In genomic region chr6:26223213-26223612, GRCh38 we compare ENCODE assay signal across 8 cellular contexts.
DNase-seq lines count a peak whose midpoint lies in the region; ATAC-seq and TF ChIP-seq lines count a peak whose summit lies in the region.

No MANE protein-coding gene starts in this region.

- no peak overlapping the region for H3K18ac ChIP-seq in neuronal stem cell (ENCODE audit: low read length)

- no peak for ATAC-seq in omental fat pad (ENCODE audit: low FRiP score)

- H3K4me3 ChIP-seq in choroid plexus epithelial cell (ENCODE audit: low read depth, low read length) (peak overlapping the region; percentile 68), neuronal stem cell (ENCODE audit: low read length in 2 of 2) (peak overlapping the region; percentile 69 to 77)

- H2AFZ ChIP-seq in neuronal stem cell (ENCODE audit: low read length): peak overlapping the region; percentile 11

- no peak overlapping the region for H2BK15ac ChIP-seq in neuronal stem cell (ENCODE audit: low read length)

- no peak overlapping the region for H3K4ac ChIP-seq in neuronal stem cell (ENCODE audit: low read length)

- H3K4me2 ChIP-seq in neuronal stem cell (ENCODE audit: insufficient read depth, low read length, poor library complexity, severe bottlenecking): peak overlapping the region; percentile 41

- peak overlapping the region; percentile 93 for H3K27ac ChIP-seq in neuronal stem cell (replicated peaks; ENCODE audit: low read length)

- H4K91ac ChIP-seq in neuronal stem cell (ENCODE audit: low read depth, low read length, poor library complexity): no peak overlapping the region

- no peak overlapping the region for H2AK5ac ChIP-seq in neuronal stem cell (ENCODE audit: low read depth, low read length)

- no peak for TF ChIP-seq CTCF in choroid plexus epithelial cell (conservative IDR thresholded peaks at IDR 0.05; ENCODE audit: low read depth, low read length)
- TF ChIP-seq CTCF in omental fat pad (IDR thresholded peaks at IDR 0.05): no peak

- H3K79me1 ChIP-seq in neuronal stem cell (ENCODE audit: low read depth, low read length): peaks cover 3% of the 10 kb centered on the region

- H3K9me3 ChIP-seq in neuronal stem cell (replicated peaks in 1 of 2; ENCODE audit: control insufficient read depth in 2 of 2, insufficient read depth in 1 of 2, low read depth in 1 of 2, low read length in 2 of 2): no peaks in the 10 kb centered on the region

- no peak overlapping the region for H2BK120ac ChIP-seq in neuronal stem cell (ENCODE audit: low read depth, low read length)

- H3K4me1 ChIP-seq in neuronal stem cell (ENCODE audit: control insufficient read depth in 2 of 2, insufficient read depth in 1 of 2, low read depth in 1 of 2, low read length in 2 of 2): peaks cover 6 to 25% of the 10 kb centered on the region in 2 donors

- H3K9ac ChIP-seq in neuronal stem cell (ENCODE audit: low read depth, low read length, poor library complexity): no peak overlapping the region

- DNase-seq in NCI-H1694 treated with DMSO at 0.1 percent for 48 hours (lab: John Stamatoyannopoulos, UW) (peak; percentile 23), NCI-H1694 (lab: John Stamatoyannopoulos, UW) (no peak), NCI-H146 (lab: John Stamatoyannopoulos, UW) (peak; percentile 82), choroid plexus epithelial cell (ENCODE audit: low read depth) (peak; percentile 44), neuronal stem cell (ENCODE audit: low spot score) (no peak), omental fat pad (ENCODE audit: low spot score) (no peak), SHP77 treated with DMSO at 0.1 percent for 48 hours (lab: John Stamatoyannopoulos, UW) (no peak), NCI-H2196 (lab: John Stamatoyannopoulos, UW; ENCODE audit: unreplicated experiment) (no peak)

- WGBS in neuronal stem cell (ENCODE audit: extremely low coverage in 2 of 2, insufficient read length in 2 of 2, insufficient replicate concordance in 1 of 2), 2 donors: no CpG with 5 or more reads among the region's 7 CpGs

- no peak overlapping the region for H3K14ac ChIP-seq in neuronal stem cell (ENCODE audit: low read length)

- H2BK12ac ChIP-seq in neuronal stem cell (ENCODE audit: low read length): no peak overlapping the region

- H2BK5ac ChIP-seq in neuronal stem cell (ENCODE audit: low read length): no peak overlapping the region

- H3K36me3 ChIP-seq in neuronal stem cell (replicated peaks in 1 of 2; ENCODE audit: control insufficient read depth in 2 of 2, insufficient read depth in 2 of 2, low read length in 2 of 2): peaks cover 0 to 4% of the 10 kb centered on the region in 2 donors

- no peaks in the 10 kb centered on the region for H3K27me3 ChIP-seq in neuronal stem cell (ENCODE audit: control insufficient read depth in 3 of 3, insufficient read depth in 3 of 3, low read depth in 1 of 3, low read length in 3 of 3)

- no peak overlapping the region for H3K23ac ChIP-seq in neuronal stem cell (ENCODE audit: low read depth, low read length, poor library complexity)

- H4K8ac ChIP-seq in neuronal stem cell (ENCODE audit: low read depth, low read length): no peak overlapping the region

Comparison
In these comparisons a context has a peak if more than half of its experiments do, and no peak if none do; other contexts are left out.
1. DNase-seq: peak in NCI-H1694 treated with DMSO at 0.1 percent for 48 hours (single experiment), NCI-H146 (single experiment) and choroid plexus epithelial cell (single experiment); none in NCI-H1694 (single experiment), neuronal stem cell (single experiment), omental fat pad (single experiment), SHP77 treated with DMSO at 0.1 percent for 48 hours (single experiment) and NCI-H2196 (single experiment).